Comparison of ENCODE assay signal across 1 cellular context in the genomic region with DNA sequence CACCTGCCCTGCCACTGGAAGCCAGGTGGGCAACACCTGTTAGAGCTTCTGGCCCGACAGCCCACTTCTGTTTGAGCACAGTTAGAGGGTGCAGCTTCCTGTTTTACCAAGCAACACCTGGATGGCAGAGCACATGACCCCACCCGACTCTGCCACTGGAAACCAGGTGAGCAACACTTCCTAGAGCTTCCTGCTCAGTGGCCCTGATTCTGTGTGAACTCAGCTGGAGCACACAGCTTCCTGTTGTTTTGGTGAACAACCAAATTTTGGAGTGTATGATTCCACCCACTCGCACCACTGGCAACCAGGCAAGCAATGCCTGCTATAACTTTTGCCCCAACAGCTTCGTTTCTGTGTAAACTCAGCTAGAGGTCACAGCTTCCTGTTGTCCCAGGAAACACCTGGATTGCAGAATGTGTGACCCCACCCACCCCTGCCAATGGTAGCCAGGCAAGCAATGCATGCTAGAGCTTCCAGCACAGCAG.
TF ChIP-seq lines count a peak whose summit lies in the region.

No MANE protein-coding gene starts in this region.

TF ChIP-seq in GM12878, 131 proteins besides CTCF, POLR2A, EP300 and RAD21:
- 0 out of 2 replicates have a peak, but pooled peaks have one; percentile 23 for TF ChIP-seq TCF12 (IDR thresholded peaks at IDR 0.05; ENCODE audit: low read depth, low read length)
- 0 out of 2 replicates have a peak, but pooled peaks have one; percentile 19 for TF ChIP-seq TCF3 (IDR thresholded peaks at IDR 0.05; ENCODE audit: borderline replicate concordance, insufficient read depth, low read depth, low read length)
- no peak for TF ChIP-seq ZNF274 (IDR thresholded peaks at IDR 0.05; ENCODE audit: insufficient read depth, insufficient read length)
- TF ChIP-seq SIN3A (IDR thresholded peaks at IDR 0.05; ENCODE audit: low read depth, low read length) = no peak
- no peak for TF ChIP-seq ESRRA (IDR thresholded peaks at IDR 0.05; ENCODE audit: low read length)
